17 cellular contexts compared by ENCODE assay signal in genomic region chr16:66293207-66293735, GRCh38.
DNase-seq lines count a peak whose midpoint lies in the region; ATAC-seq, FAIRE-seq and TF ChIP-seq lines count a peak whose summit lies in the region.
"Had no signal": no experiment of that assay in that cellular context is flagged by ENCODE, and none has a peak within 500 bp of the region (broad histone marks: within the 10 kb centered on the region; RNA-seq: fewer than 3 reads in every experiment).

No MANE protein-coding gene starts in this region.

- no peak for TF ChIP-seq CTCF in osteocyte (IDR thresholded peaks at IDR 0.05)

- H3K36me3 Mint-ChIP-seq in osteocyte (ENCODE audit: unreplicated experiment): no peaks in the 10 kb centered on the region
- H3K36me3 Mint-ChIP-seq in activated naive CD4-positive, alpha-beta T cell treated with anti-CD3 and anti-CD28 coated beads, Interleukin-2, amount 10 ng/mL, durations not matched to agents 7 days and 5 days: no peaks in the 10 kb centered on the region
- H3K36me3 Mint-ChIP-seq: CD4-positive, CD25-positive, alpha-beta regulatory T cell had no signal

- no peak overlapping the region for H3K27ac Mint-ChIP-seq in osteocyte (ENCODE audit: unreplicated experiment)
- H3K27ac Mint-ChIP-seq in activated naive CD4-positive, alpha-beta T cell treated with anti-CD3 and anti-CD28 coated beads, Interleukin-2, amount 10 ng/mL, durations not matched to agents 7 days and 5 days: no peak overlapping the region
- H3K27ac Mint-ChIP-seq: CD4-positive, CD25-positive, alpha-beta regulatory T cell had no signal

- H3K4me1 Mint-ChIP-seq in osteocyte (ENCODE audit: unreplicated experiment): no peaks in the 10 kb centered on the region
- H3K4me1 Mint-ChIP-seq in activated naive CD4-positive, alpha-beta T cell treated with anti-CD3 and anti-CD28 coated beads, Interleukin-2, amount 10 ng/mL, durations not matched to agents 7 days and 5 days: no peaks in the 10 kb centered on the region
- H3K4me1 Mint-ChIP-seq: CD4-positive, CD25-positive, alpha-beta regulatory T cell had no signal

- no peaks in the 10 kb centered on the region for H3K9me3 Mint-ChIP-seq in osteocyte (ENCODE audit: unreplicated experiment)
- no peaks in the 10 kb centered on the region for H3K9me3 Mint-ChIP-seq in activated naive CD4-positive, alpha-beta T cell treated with anti-CD3 and anti-CD28 coated beads, Interleukin-2, amount 10 ng/mL, durations not matched to agents 7 days and 5 days

- DNase-seq in activated effector memory CD4-positive, alpha-beta T cell treated with anti-CD3 and anti-CD28 coated beads, Interleukin-2, amount 50 U/mL, for 16 hours: peak; percentile 31
- DNase-seq in activated effector memory CD4-positive, alpha-beta T cell treated with Interleukin-2 at 50 U/mL for 16 hours: no peak
- peak; percentile 38 for DNase-seq in activated CD8-positive, alpha-beta memory T cell treated with anti-CD3 and anti-CD28 coated beads, Interleukin-2, amount 50 U/mL, for 48 hours
- DNase-seq in osteocyte (ENCODE audit: extremely low spot score, unreplicated experiment): peak; percentile 67
- DNase-seq in urothelium cell line (ENCODE audit: low spot score): no peak
- DNase-seq in activated naive CD4-positive, alpha-beta T cell treated with anti-CD3 and anti-CD28 coated beads, Interleukin-2, amount 10 ng/mL, durations not matched to agents 7 days and 5 days: no peak
- DNase-seq: AML-193; CD4-positive, CD25-positive, alpha-beta regulatory T cell; EL; GOT3; NCI-H1092; NCI-H146; NCI-H2081; NCI-H748 treated with DMSO at 0.1 percent for 48 hours; RPMI8226 had no signal

- ATAC-seq in GM21360 (IDR thresholded peaks at IDR 0.05; ENCODE audit: unreplicated experiment) (no peak), HG02571 (IDR thresholded peaks at IDR 0.05; ENCODE audit: unreplicated experiment) (no peak)

- FAIRE-seq in urothelium cell line (lab: Jason Lieb, UNC): peak; percentile 13

- CTCF ChIA-PET in activated naive CD4-positive, alpha-beta T cell treated with anti-CD3 and anti-CD28 coated beads, Interleukin-2, amount 10 ng/mL, durations not matched to agents 7 days and 5 days (lab: Charles Lee): interaction anchor here (1.5 kb wide), 1 partner anchor 17 kb away, joined by 4 read pairs; no protein-coding TSS in a partner anchor

- peaks cover 44% of the 10 kb centered on the region for H3K27me3 Mint-ChIP-seq in osteocyte (ENCODE audit: unreplicated experiment)
- H3K27me3 Mint-ChIP-seq in activated naive CD4-positive, alpha-beta T cell treated with anti-CD3 and anti-CD28 coated beads, Interleukin-2, amount 10 ng/mL, durations not matched to agents 7 days and 5 days: peaks cover 26% of the 10 kb centered on the region

- no peak overlapping the region for H3K4me3 Mint-ChIP-seq in osteocyte (ENCODE audit: unreplicated experiment)
- no peak overlapping the region for H3K4me3 Mint-ChIP-seq in activated naive CD4-positive, alpha-beta T cell treated with anti-CD3 and anti-CD28 coated beads, Interleukin-2, amount 10 ng/mL, durations not matched to agents 7 days and 5 days
- H3K4me3 Mint-ChIP-seq: CD4-positive, CD25-positive, alpha-beta regulatory T cell had no signal

Comparison
In these comparisons a context has a peak if more than half of its experiments do, and no peak if none do; other contexts are left out.
1. DNase-seq: peak in activated effector memory CD4-positive, alpha-beta T cell treated with anti-CD3 and anti-CD28 coated beads, Interleukin-2, amount 50 U/mL, for 16 hours (single experiment), activated CD8-positive, alpha-beta memory T cell treated with anti-CD3 and anti-CD28 coated beads, Interleukin-2, amount 50 U/mL, for 48 hours (single experiment) and osteocyte (single experiment); none in activated effector memory CD4-positive, alpha-beta T cell treated with Interleukin-2 at 50 U/mL for 16 hours (single experiment), urothelium cell line (single experiment) and activated naive CD4-positive, alpha-beta T cell treated with anti-CD3 and anti-CD28 coated beads, Interleukin-2, amount 10 ng/mL, durations not matched to agents 7 days and 5 days (single experiment).